ENCODE assay signal across 7 cellular contexts in the genomic region with DNA sequence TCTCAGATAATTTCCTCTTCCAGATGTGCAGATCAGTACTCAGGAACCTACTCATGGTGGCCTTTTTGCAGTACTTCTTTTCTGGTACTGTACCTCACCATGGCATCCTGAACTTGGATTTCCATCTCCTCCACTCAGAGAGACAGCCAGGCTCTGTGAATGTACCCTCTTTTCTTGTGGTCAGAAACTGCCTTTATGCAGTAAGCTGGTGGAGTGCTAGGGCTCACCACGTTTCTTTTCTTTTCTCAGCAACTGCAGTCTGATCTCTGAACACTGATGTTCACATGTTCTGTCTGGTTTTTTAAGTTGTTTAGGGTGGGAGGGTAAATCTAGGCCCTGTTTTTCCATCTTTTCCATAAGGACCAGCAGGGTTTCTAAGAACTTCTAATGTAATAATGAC.
"Had no signal": no experiment of that assay in that cellular context is flagged by ENCODE, and none has a peak within 500 bp of the region (broad histone marks: within the 10 kb centered on the region; RNA-seq: fewer than 3 reads in every experiment).

No MANE protein-coding gene starts in this region.

- H3K4me3 ChIP-seq: GM23338, HAP-1 had no signal

- H3K9me3 ChIP-seq: HAP-1 had no signal

- H3K4me1 ChIP-seq: HAP-1 had no signal

- ATAC-seq: GM23338, HCT116 had no signal

- H3K4me3 Mint-ChIP-seq: GM23338, HFFc6 had no signal

- H3K9me3 Mint-ChIP-seq: GM23338 had no signal

- H3K4me2 ChIP-seq: GM23338 had no signal

- DNase-seq: H7, HFFc6, IMR-90, KBM-7 had no signal

- H2AFZ ChIP-seq: GM23338 had no signal

- H3K27ac Mint-ChIP-seq: GM23338, HFFc6 had no signal

- H3K36me3 ChIP-seq: HAP-1 had no signal
